12 cellular contexts compared by ENCODE assay signal in the genomic region with DNA sequence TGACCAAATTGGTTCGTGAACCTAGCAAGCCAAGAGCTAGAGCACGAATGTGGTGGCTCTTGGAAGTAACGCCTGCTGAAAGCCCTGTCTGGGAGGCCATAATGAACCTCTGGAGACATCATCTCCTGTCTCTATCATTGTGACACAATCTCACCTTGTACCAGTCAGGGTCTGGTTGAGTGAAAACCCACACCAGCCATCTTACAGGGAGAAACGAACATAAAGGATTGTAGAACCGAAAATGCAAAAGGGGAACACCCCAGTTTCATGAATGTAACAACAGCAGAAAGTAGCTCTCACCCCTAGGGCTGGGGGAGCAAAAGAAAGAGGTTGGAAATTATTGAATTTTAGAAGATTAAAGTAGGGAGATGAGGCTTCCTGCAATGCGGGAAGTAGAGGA. TPM values are rescaled to one million over a fixed set of nuclear protein-coding genes. Genes with fewer than 3 reads are reported as not detected.
DNase-seq lines count a peak whose midpoint lies in the region; ATAC-seq, FAIRE-seq and TF ChIP-seq lines count a peak whose summit lies in the region.
"Had no signal": no experiment of that assay in that cellular context is flagged by ENCODE, and none has a peak within 500 bp of the region (broad histone marks: within the 10 kb centered on the region; RNA-seq: fewer than 3 reads in every experiment).

No MANE protein-coding gene starts in this region.

- no peak for FAIRE-seq in HTR-8/SVneo (lab: Jason Lieb, UNC)

- ATAC-seq in GM18861 (IDR thresholded peaks at IDR 0.05; ENCODE audit: unreplicated experiment) (peak; percentile 47), GM21619 (IDR thresholded peaks at IDR 0.05; ENCODE audit: unreplicated experiment) (peak; percentile 81), HG03354 (IDR thresholded peaks at IDR 0.05; ENCODE audit: poor library complexity, severe bottlenecking, unreplicated experiment) (peak; percentile 87)

- no peak for TF ChIP-seq CTCF in endothelial cell (IDR thresholded peaks at IDR 0.05; ENCODE audit: unreplicated experiment)

- peak overlapping the region; percentile 90 for H3K27ac Mint-ChIP-seq in endothelial cell (ENCODE audit: unreplicated experiment)
- H3K27ac Mint-ChIP-seq: T-helper 1 cell treated with Interleukin-12 subunit alpha and Interleukin-12 subunit beta and Interleukin-4 antibody, amounts not matched to agents 30 μg/mL and 1 μg/mL, for 36 hours had no signal

- H3K9me3 Mint-ChIP-seq in endothelial cell (ENCODE audit: unreplicated experiment): no peaks in the 10 kb centered on the region

- peaks cover 2% of the 10 kb centered on the region for H3K27me3 Mint-ChIP-seq in endothelial cell (ENCODE audit: unreplicated experiment)

- DNase-seq in endothelial cell (ENCODE audit: low spot score) (no peak), NCI-H524 treated with DMSO at 0.1 percent for 48 hours (lab: John Stamatoyannopoulos, UW) (no peak), kidney tubule cell (ENCODE audit: low spot score) (no peak), HTR-8/SVneo (ENCODE audit: insufficient read length, low spot score) (no peak), OCI-M2 (lab: John Stamatoyannopoulos, UW; ENCODE audit: unreplicated experiment) (no peak)
- DNase-seq: activated effector memory CD4-positive, alpha-beta T cell treated with anti-CD3 and anti-CD28 coated beads, Interleukin-2, amount 50 U/mL, for 16 hours; DMS 273 treated with DMSO at 0.1 percent for 48 hours; posterior cingulate gyrus had no signal

- no peaks in the 10 kb centered on the region for H3K36me3 Mint-ChIP-seq in endothelial cell (ENCODE audit: low read depth, unreplicated experiment)

- H3K4me1 Mint-ChIP-seq in endothelial cell (ENCODE audit: unreplicated experiment): peaks cover 47% of the 10 kb centered on the region

- H3K4me3 Mint-ChIP-seq in endothelial cell (ENCODE audit: unreplicated experiment): peak overlapping the region; percentile 43
- H3K4me3 Mint-ChIP-seq: T-helper 1 cell treated with Interleukin-12 subunit alpha and Interleukin-12 subunit beta and Interleukin-4 antibody, amounts not matched to agents 30 μg/mL and 1 μg/mL, for 36 hours had no signal

RNA-seq across cellular contexts. Expression of a gene that starts 50.9 kb away (rescaled TPM):
- 105 TPM for total RNA-seq in endothelial cell (ENCODE audit: unreplicated experiment)
